In the genomic region with DNA sequence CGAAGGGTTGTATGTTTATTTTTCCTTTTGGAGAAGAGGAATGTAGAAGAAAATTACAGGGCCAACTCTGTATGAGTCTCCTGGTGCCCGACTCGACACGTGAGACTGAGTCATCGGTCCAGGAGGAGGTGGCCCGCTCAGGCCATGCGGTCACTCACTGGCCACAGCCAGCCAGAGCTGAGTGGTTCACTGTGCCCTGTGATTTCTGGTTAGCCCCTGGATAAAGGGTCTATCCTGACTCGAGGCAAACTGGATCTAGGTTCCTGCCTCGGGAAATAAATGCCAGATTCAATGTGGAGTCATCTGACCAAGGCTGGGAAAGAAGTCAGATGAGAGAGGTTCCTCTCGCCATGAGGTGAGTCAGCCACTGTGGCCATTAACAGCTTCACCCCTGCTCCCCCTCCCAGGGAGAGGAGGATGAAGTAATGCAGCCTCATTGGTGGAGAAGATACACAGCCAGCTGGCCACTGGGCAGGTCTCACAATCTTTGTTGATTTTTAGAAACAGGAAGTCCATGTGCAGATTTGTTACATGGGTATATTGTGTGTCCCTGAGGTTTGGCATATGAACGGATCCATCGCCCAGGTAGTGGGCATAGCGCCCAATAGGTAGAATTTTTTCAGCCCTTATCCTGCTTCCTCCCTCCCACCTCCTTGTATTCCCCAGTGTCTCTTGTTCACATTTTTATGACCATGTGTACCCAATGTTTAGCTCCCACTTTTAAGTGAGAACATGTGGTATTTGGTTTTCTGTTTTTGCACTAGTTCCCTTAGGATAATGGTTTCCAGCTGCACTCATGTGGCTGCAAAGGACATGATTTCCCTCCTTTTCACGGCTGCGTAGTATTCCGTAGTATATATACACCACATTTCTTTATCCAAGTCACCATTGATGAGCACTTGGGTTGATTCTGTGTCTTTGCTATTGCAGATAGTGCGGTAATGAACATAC, we compare ENCODE assay signal across 1 cellular context.
TF ChIP-seq lines count a peak whose summit lies in the region.

No MANE protein-coding gene starts in this region.

TF ChIP-seq in endothelial cell of umbilical vein, 7 proteins besides CTCF, POLR2A, EP300 and RAD21 (continued from another document):
- TF ChIP-seq EZH2 (IDR thresholded peaks at IDR 0.05; ENCODE audit: borderline replicate concordance, low read depth, low read length, severe bottlenecking) (no peak), JUN (IDR thresholded peaks at IDR 0.05; ENCODE audit: borderline replicate concordance, insufficient read depth, insufficient read length, low read depth) (peak; percentile 62)
